ENCODE assay signal across 8 cellular contexts in genomic region chr6:57173056-57173885, GRCh38. TPM values are rescaled to one million over a fixed set of nuclear protein-coding genes. Genes with fewer than 3 reads are reported as not detected.
DNase-seq lines count a peak whose midpoint lies in the region; ATAC-seq and TF ChIP-seq lines count a peak whose summit lies in the region.

No MANE protein-coding gene starts in this region.

- DNase-seq in NCI-H146 (lab: John Stamatoyannopoulos, UW) (peak; percentile 35), NCI-H146 treated with DMSO at 0.1 percent for 48 hours (lab: John Stamatoyannopoulos, UW; ENCODE audit: unreplicated experiment) (no peak), NB4 (ENCODE audit: low read depth) (peak; percentile 76), erythroblast (lab: John Stamatoyannopoulos, UW) (peak; percentile 61 to 64), upper lobe of left lung (no peak)
- peak; percentile 52 for DNase-seq in activated CD4-positive, alpha-beta T cell treated with anti-CD3 and anti-CD28 coated beads, Interleukin-2, amount 10 ng/mL, durations not matched to agents 7 days and 5 days
- peak in 8 of 9 donors; percentile 22 to 51 (median 34) for DNase-seq in naive thymus-derived CD4-positive, alpha-beta T cell

- TF ChIP-seq EP300 in upper lobe of left lung (IDR thresholded peaks at IDR 0.05): no peak

- peaks cover 6% of the 10 kb centered on the region for H3K36me3 Mint-ChIP-seq in activated CD4-positive, alpha-beta T cell treated with anti-CD3 and anti-CD28 coated beads, Interleukin-2, amount 10 ng/mL, durations not matched to agents 7 days and 5 days (ENCODE audit: low read depth)
- H3K36me3 Mint-ChIP-seq in naive thymus-derived CD4-positive, alpha-beta T cell: peaks cover 0 to 3% (median 0%) of the 10 kb centered on the region in 5 donors

- CTCF ChIA-PET in activated CD4-positive, alpha-beta T cell treated with anti-CD3 and anti-CD28 coated beads, Interleukin-2, amount 10 ng/mL, durations not matched to agents 7 days and 5 days (lab: Charles Lee): interaction anchor here (1.3 to 1.6 kb wide), 2 partner anchors 18 to 49 kb away, joined by 3 to 6 read pairs; partner anchors contain the start of gene RAB23
- CTCF ChIA-PET in naive thymus-derived CD4-positive, alpha-beta T cell (lab: Charles Lee): interaction anchor here (1.0 kb wide), 1 partner anchor 142 kb away, joined by 3 read pairs; no protein-coding TSS in a partner anchor

- no peaks in the 10 kb centered on the region for H3K9me3 Mint-ChIP-seq in activated CD4-positive, alpha-beta T cell treated with anti-CD3 and anti-CD28 coated beads, Interleukin-2, amount 10 ng/mL, durations not matched to agents 7 days and 5 days
- H3K9me3 Mint-ChIP-seq in naive thymus-derived CD4-positive, alpha-beta T cell: no peaks in the 10 kb centered on the region

- H3K27me3 ChIP-seq in naive thymus-derived CD4-positive, alpha-beta T cell (ENCODE audit: control insufficient read depth in 2 of 2, insufficient read depth in 2 of 2, low read length in 2 of 2): no peaks in the 10 kb centered on the region
- H3K27me3 ChIP-seq in upper lobe of left lung: no peaks in the 10 kb centered on the region

- H3K4me3 Mint-ChIP-seq in activated CD4-positive, alpha-beta T cell treated with anti-CD3 and anti-CD28 coated beads, Interleukin-2, amount 10 ng/mL, durations not matched to agents 7 days and 5 days: peak overlapping the region; percentile 95
- H3K4me3 Mint-ChIP-seq in naive thymus-derived CD4-positive, alpha-beta T cell: peak overlapping the region; percentile 88 to 99 (median 92)

- H3K4me3 ChIP-seq in NB4 (ENCODE audit: low read depth, low read length): peak overlapping the region; percentile 89
- peak overlapping the region; percentile 57 for H3K4me3 ChIP-seq in naive thymus-derived CD4-positive, alpha-beta T cell (ENCODE audit: low read length)
- H3K4me3 ChIP-seq in upper lobe of left lung: peak overlapping the region; percentile 54 to 79 (median 72)

- H3K27ac Mint-ChIP-seq in activated CD4-positive, alpha-beta T cell treated with anti-CD3 and anti-CD28 coated beads, Interleukin-2, amount 10 ng/mL, durations not matched to agents 7 days and 5 days: peak overlapping the region; percentile 97
- peak overlapping the region; percentile 87 to 93 (median 90) for H3K27ac Mint-ChIP-seq in naive thymus-derived CD4-positive, alpha-beta T cell

- TF ChIP-seq CTCF in NB4 (IDR thresholded peaks at IDR 0.05; ENCODE audit: low read depth, low read length) (no peak), upper lobe of left lung (IDR thresholded peaks at IDR 0.05) (no peak)

- H3K9me3 ChIP-seq in naive thymus-derived CD4-positive, alpha-beta T cell (ENCODE audit: control insufficient read depth in 2 of 3, low read length in 3 of 3): no peaks in the 10 kb centered on the region
- H3K9me3 ChIP-seq in upper lobe of left lung: no peaks in the 10 kb centered on the region

- no peak for TF ChIP-seq POLR2A in NB4 (IDR thresholded peaks at IDR 0.05; ENCODE audit: extremely low read depth, insufficient read length)
- TF ChIP-seq POLR2A in erythroblast (IDR thresholded peaks at IDR 0.05; ENCODE audit: low read length): no peak
- TF ChIP-seq POLR2A in upper lobe of left lung (IDR thresholded peaks at IDR 0.05): no peak

- intact Hi-C loops in naive thymus-derived CD4-positive, alpha-beta T cell (cut with micrococcal nuclease): loop anchor here (2.0 to 10.0 kb wide), 5 partner anchors 18 to 631 kb away; partner anchors contain the start of gene BEND6 (in 1 of the 2)

- peaks cover 0 to 7% (median 0%) of the 10 kb centered on the region in 3 experiments for H3K36me3 ChIP-seq in naive thymus-derived CD4-positive, alpha-beta T cell (ENCODE audit: control insufficient read depth in 2 of 3, insufficient read depth in 3 of 3, low read length in 3 of 3)
- H3K36me3 ChIP-seq in upper lobe of left lung: no peaks in the 10 kb centered on the region

- peaks cover 51% of the 10 kb centered on the region for H3K4me1 Mint-ChIP-seq in activated CD4-positive, alpha-beta T cell treated with anti-CD3 and anti-CD28 coated beads, Interleukin-2, amount 10 ng/mL, durations not matched to agents 7 days and 5 days
- H3K4me1 Mint-ChIP-seq in naive thymus-derived CD4-positive, alpha-beta T cell: peaks cover 10 to 69% (median 61%) of the 10 kb centered on the region in 7 donors

- H3K27ac ChIP-seq in naive thymus-derived CD4-positive, alpha-beta T cell (ENCODE audit: low read depth, low read length): peak overlapping the region; percentile 87
- H3K27ac ChIP-seq in upper lobe of left lung: peak overlapping the region; percentile 78 to 92 (median 82)

- H3K27me3 Mint-ChIP-seq in activated CD4-positive, alpha-beta T cell treated with anti-CD3 and anti-CD28 coated beads, Interleukin-2, amount 10 ng/mL, durations not matched to agents 7 days and 5 days: no peaks in the 10 kb centered on the region
- H3K27me3 Mint-ChIP-seq in naive thymus-derived CD4-positive, alpha-beta T cell: no peaks in the 10 kb centered on the region

- peaks cover 4 to 12% of the 10 kb centered on the region in 2 donors for H3K4me1 ChIP-seq in naive thymus-derived CD4-positive, alpha-beta T cell (ENCODE audit: control insufficient read depth in 2 of 2, insufficient read depth in 2 of 2, low read length in 2 of 2)
- peaks cover 3 to 20% (median 7%) of the 10 kb centered on the region in 4 donors for H3K4me1 ChIP-seq in upper lobe of left lung

- peak; percentile 19 for ATAC-seq in naive thymus-derived CD4-positive, alpha-beta T cell
- ATAC-seq in upper lobe of left lung (ENCODE audit: low FRiP score in 2 of 2): peak in 1 of 2 donors; percentile 45
- no peak for ATAC-seq in GM18861 (IDR thresholded peaks at IDR 0.05; ENCODE audit: unreplicated experiment)

- 18 to 24% methylated on average over 19 of the region's 19 CpGs for WGBS in upper lobe of left lung, 2 donors

- POLR2A ChIA-PET in activated CD4-positive, alpha-beta T cell treated with anti-CD3 and anti-CD28 coated beads, Interleukin-2, amount 10 ng/mL, durations not matched to agents 7 days and 5 days (lab: Charles Lee): no interaction called here
- POLR2A ChIA-PET in naive thymus-derived CD4-positive, alpha-beta T cell (lab: Charles Lee): interaction anchor here (0.6 to 2.4 kb wide), 4 partner anchors 12 to 327 kb away, joined by 3 to 10 read pairs (median 3); partner anchors contain the start of genes RAB23 and ZNF451

RNA-seq across cellular contexts. Expression of gene BAG2, which starts 1.1 kb away (rescaled TPM):
- total RNA-seq in activated CD4-positive, alpha-beta T cell treated with anti-CD3 and anti-CD28 coated beads, Interleukin-2, amount 10 ng/mL, durations not matched to agents 7 days and 5 days: 1 to 10 TPM; 7.7 to 8.0 TPM
- total RNA-seq in naive thymus-derived CD4-positive, alpha-beta T cell: 1 to 10 TPM; 3.7 to 8.1 (median 5.1) TPM
- 1 to 10 TPM; 4.1 to 5.0 TPM for polyA plus RNA-seq in naive thymus-derived CD4-positive, alpha-beta T cell
- total RNA-seq in upper lobe of left lung: 1 to 10 TPM; 2.1 to 7.4 (median 4.4) TPM

RNA-seq across cellular contexts. Expression of gene RAB23, which starts 48.8 kb away (rescaled TPM):
- 1 to 10 TPM; 3.5 to 3.8 TPM for total RNA-seq in activated CD4-positive, alpha-beta T cell treated with anti-CD3 and anti-CD28 coated beads, Interleukin-2, amount 10 ng/mL, durations not matched to agents 7 days and 5 days
- 1 to 10 TPM in 3 of 5 experiments, under 1 TPM in 2; 0.50 to 3.2 (median 2.0) TPM for total RNA-seq in naive thymus-derived CD4-positive, alpha-beta T cell
- polyA plus RNA-seq in naive thymus-derived CD4-positive, alpha-beta T cell: 1 to 10 TPM in 1 of 2 donors, under 1 TPM in 1; 0.70 to 2.4 TPM
- 10 to 100 TPM in 2 of 6 donors, 1 to 10 TPM in 4; 6.3 to 19.7 (median 9.1) TPM for total RNA-seq in upper lobe of left lung

Comparison
In these comparisons a context has a peak if more than half of its experiments do, and no peak if none do; other contexts are left out.
1. DNase-seq: peak in NCI-H146 (single experiment), NB4 (single experiment), activated CD4-positive, alpha-beta T cell treated with anti-CD3 and anti-CD28 coated beads, Interleukin-2, amount 10 ng/mL, durations not matched to agents 7 days and 5 days (single experiment), erythroblast (2 of 2) and naive thymus-derived CD4-positive, alpha-beta T cell (8 of 9); none in NCI-H146 treated with DMSO at 0.1 percent for 48 hours (single experiment) and upper lobe of left lung (0 of 2).
2. Peak in every context shown above with its lines, with median percentiles within 50 percentile points of each other: H3K4me3 ChIP-seq.